Comparison of ENCODE assay signal across 30 cellular contexts in the genomic region with DNA sequence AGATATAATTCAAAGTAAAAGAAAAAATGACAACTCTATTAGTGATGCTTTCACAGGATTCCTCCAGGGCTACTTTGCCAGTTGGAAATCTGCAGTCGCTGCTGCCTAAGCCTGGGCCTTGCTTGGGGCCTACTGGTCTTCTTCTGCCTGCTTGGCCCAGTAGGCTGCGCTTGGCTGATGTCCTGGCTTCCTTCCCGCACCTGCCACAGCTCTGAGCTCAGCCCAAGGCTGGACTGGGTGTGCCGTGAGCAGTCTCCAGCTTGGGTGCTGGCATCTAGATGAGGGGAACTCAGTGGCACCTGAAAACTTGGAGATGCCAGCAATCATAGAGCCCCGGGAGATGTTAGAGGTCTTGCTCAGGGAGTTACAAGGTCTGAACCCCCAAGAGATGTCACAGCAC.
"Had no signal": no experiment of that assay in that cellular context is flagged by ENCODE, and none has a peak within 500 bp of the region (broad histone marks: within the 10 kb centered on the region; RNA-seq: fewer than 3 reads in every experiment).

No MANE protein-coding gene starts in this region.

- H3K27me3 Mint-ChIP-seq: activated CD4-positive, alpha-beta memory T cell treated with anti-CD3 and anti-CD28 coated beads for 36 hours; activated CD4-positive, alpha-beta T cell treated with anti-CD3 and anti-CD28 coated beads for 36 hours; activated CD4-positive, alpha-beta T cell treated with anti-CD3 and anti-CD28 coated beads, Interleukin-2, amount 10 ng/mL, durations not matched to agents 24 days and 14 days; activated naive CD4-positive, alpha-beta T cell treated with anti-CD3 and anti-CD28 coated beads, Interleukin-2, amount 10 ng/mL, durations not matched to agents 7 days and 5 days; activated naive CD8-positive, alpha-beta T cell treated with anti-CD3 and anti-CD28 coated beads, Interleukin-2, amount 10 ng/mL, durations not matched to agents 7 days and 5 days; activated T-cell treated with anti-CD3 and anti-CD28 coated beads, Interleukin-2, amount 50 U/mL, for 24 hours; effector memory CD8-positive, alpha-beta T cell; T-helper 17 cell had no signal

- H3K4me3 ChIP-seq: body of pancreas, esophagus squamous epithelium, gastroesophageal sphincter had no signal

- H3K36me3 ChIP-seq: esophagus squamous epithelium, gastroesophageal sphincter, WERI-Rb-1 had no signal

- H3K9me3 ChIP-seq: body of pancreas, esophagus squamous epithelium, gastroesophageal sphincter had no signal

- H3K4me3 Mint-ChIP-seq: activated CD4-positive, alpha-beta memory T cell treated with anti-CD3 and anti-CD28 coated beads for 36 hours; activated CD4-positive, alpha-beta T cell treated with anti-CD3 and anti-CD28 coated beads for 36 hours; activated CD4-positive, alpha-beta T cell treated with anti-CD3 and anti-CD28 coated beads, Interleukin-2, amount 10 ng/mL, durations not matched to agents 24 days and 14 days; activated naive CD4-positive, alpha-beta T cell treated with anti-CD3 and anti-CD28 coated beads, Interleukin-2, amount 10 ng/mL, durations not matched to agents 7 days and 5 days; activated naive CD8-positive, alpha-beta T cell treated with anti-CD3 and anti-CD28 coated beads, Interleukin-2, amount 10 ng/mL, durations not matched to agents 7 days and 5 days; activated T-cell treated with anti-CD3 and anti-CD28 coated beads, Interleukin-2, amount 50 U/mL, for 24 hours; activated T-cell treated with anti-CD3 and anti-CD28 coated beads, Interleukin-2, amount 50 U/mL, for 72 hours; effector memory CD8-positive, alpha-beta T cell; T-helper 17 cell; T-helper 2 cell treated with Interferon-gamma antibody and Interleukin-4, amounts not matched to agents 5 μg/mL and 100 μg/mL, for 36 hours had no signal

- H3K27ac Mint-ChIP-seq: activated CD4-positive, alpha-beta memory T cell treated with anti-CD3 and anti-CD28 coated beads for 36 hours; activated CD4-positive, alpha-beta T cell treated with anti-CD3 and anti-CD28 coated beads for 36 hours; activated CD4-positive, alpha-beta T cell treated with anti-CD3 and anti-CD28 coated beads, Interleukin-2, amount 10 ng/mL, durations not matched to agents 24 days and 14 days; activated naive CD4-positive, alpha-beta T cell treated with anti-CD3 and anti-CD28 coated beads, Interleukin-2, amount 10 ng/mL, durations not matched to agents 7 days and 5 days; activated naive CD4-positive, alpha-beta T cell treated with anti-CD3 and anti-CD28 coated beads, Interleukin-2, amount 50 U/mL, for 72 hours; activated naive CD8-positive, alpha-beta T cell treated with anti-CD3 and anti-CD28 coated beads, Interleukin-2, amount 10 ng/mL, durations not matched to agents 7 days and 5 days; activated T-cell treated with anti-CD3 and anti-CD28 coated beads, Interleukin-2, amount 50 U/mL, for 24 hours; activated T-cell treated with anti-CD3 and anti-CD28 coated beads, Interleukin-2, amount 50 U/mL, for 72 hours; effector memory CD8-positive, alpha-beta T cell; T-helper 17 cell; T-helper 2 cell treated with Interferon-gamma antibody and Interleukin-4, amounts not matched to agents 5 μg/mL and 100 μg/mL, for 36 hours had no signal

- H3K4me1 ChIP-seq: body of pancreas, esophagus squamous epithelium, gastroesophageal sphincter had no signal

- H3K4me1 Mint-ChIP-seq: activated CD4-positive, alpha-beta T cell treated with anti-CD3 and anti-CD28 coated beads for 36 hours; activated CD4-positive, alpha-beta T cell treated with anti-CD3 and anti-CD28 coated beads, Interleukin-2, amount 10 ng/mL, durations not matched to agents 24 days and 14 days; activated naive CD4-positive, alpha-beta T cell treated with anti-CD3 and anti-CD28 coated beads, Interleukin-2, amount 10 ng/mL, durations not matched to agents 7 days and 5 days; activated naive CD8-positive, alpha-beta T cell treated with anti-CD3 and anti-CD28 coated beads, Interleukin-2, amount 10 ng/mL, durations not matched to agents 7 days and 5 days; T-helper 17 cell had no signal

- ATAC-seq: activated CD4-positive, alpha-beta T cell treated with anti-CD3 and anti-CD28 coated beads for 36 hours; activated naive CD4-positive, alpha-beta T cell treated with anti-CD3 and anti-CD28 coated beads, Interleukin-2, amount 50 U/mL, for 72 hours; activated T-cell treated with anti-CD3 and anti-CD28 coated beads, Interleukin-2, amount 50 U/mL, for 72 hours; body of pancreas; effector memory CD8-positive, alpha-beta T cell; gastroesophageal sphincter; T-helper 17 cell had no signal

- H3K27ac ChIP-seq: body of pancreas, esophagus squamous epithelium, gastroesophageal sphincter, WERI-Rb-1 had no signal

- H3K27me3 ChIP-seq: body of pancreas, esophagus squamous epithelium, gastroesophageal sphincter had no signal

- DNase-seq: activated CD4-positive, alpha-beta memory T cell treated with anti-CD3 and anti-CD28 coated beads for 36 hours; activated CD4-positive, alpha-beta T cell treated with anti-CD3 and anti-CD28 coated beads for 36 hours; activated CD4-positive, alpha-beta T cell treated with anti-CD3 and anti-CD28 coated beads, Interleukin-2, amount 10 ng/mL, durations not matched to agents 24 days and 14 days; activated CD4-positive, CD25-positive, alpha-beta regulatory T cell; activated CD4-positive, CD25-positive, alpha-beta regulatory T cell treated with anti-CD3 and anti-CD28 coated beads, Interleukin-2, amount 50 U/mL, for 72 hours; activated CD8-positive, alpha-beta memory T cell treated with anti-CD3 and anti-CD28 coated beads, Interleukin-2, amount 50 U/mL, for 48 hours; activated gamma-delta T cell; activated naive CD4-positive, alpha-beta T cell; activated naive CD4-positive, alpha-beta T cell treated with anti-CD3 and anti-CD28 coated beads, Interleukin-2, amount 10 ng/mL, durations not matched to agents 7 days and 5 days; activated naive CD8-positive, alpha-beta T cell treated with anti-CD3 and anti-CD28 coated beads, Interleukin-2, amount 10 ng/mL, durations not matched to agents 7 days and 5 days; activated T-cell treated with anti-CD3 and anti-CD28 coated beads for 4 hours; activated T-cell treated with anti-CD3 and anti-CD28 coated beads, Interleukin-2, amount 50 U/mL, for 24 hours; activated T-cell treated with anti-CD3 and anti-CD28 coated beads, Interleukin-2, amount 50 U/mL, for 72 hours; anterior cingulate cortex; body of pancreas; caudate nucleus; cortex of kidney; dermis blood vessel endothelial cell; effector CD4-positive, alpha-beta T cell; effector memory CD8-positive, alpha-beta T cell; erythroblast; esophagus squamous epithelium; foreskin melanocyte; T-helper 1 cell; T-helper 17 cell; T1000; WERI-Rb-1 had no signal

- H3K36me3 Mint-ChIP-seq: activated CD4-positive, alpha-beta memory T cell treated with anti-CD3 and anti-CD28 coated beads for 36 hours; activated naive CD4-positive, alpha-beta T cell treated with anti-CD3 and anti-CD28 coated beads, Interleukin-2, amount 10 ng/mL, durations not matched to agents 7 days and 5 days; activated naive CD4-positive, alpha-beta T cell treated with anti-CD3 and anti-CD28 coated beads, Interleukin-2, amount 50 U/mL, for 72 hours; activated naive CD8-positive, alpha-beta T cell treated with anti-CD3 and anti-CD28 coated beads, Interleukin-2, amount 10 ng/mL, durations not matched to agents 7 days and 5 days had no signal

- H3K9me3 Mint-ChIP-seq: activated CD4-positive, alpha-beta T cell treated with anti-CD3 and anti-CD28 coated beads, Interleukin-2, amount 10 ng/mL, durations not matched to agents 24 days and 14 days had no signal
